In genomic region chr21:40575983-40576382, GRCh38 we compare ENCODE assay signal across 23 cellular contexts.
A peak's percentile ranks its signal among the peaks of the same experiment; 100 is the strongest.
DNase-seq lines count a peak whose midpoint lies in the region; ATAC-seq lines count a peak whose summit lies in the region.
"Had no signal": no experiment of that assay in that cellular context is flagged by ENCODE, and none has a peak within 500 bp of the region (broad histone marks: within the 10 kb centered on the region; RNA-seq: fewer than 3 reads in every experiment).

No MANE protein-coding gene starts in this region.

- H3K4me3 ChIP-seq in H7 (ENCODE audit: insufficient read depth, low read depth, low read length): peak overlapping the region; percentile 8; the same call in 1 of the 2 replicates
- H3K4me3 ChIP-seq: BLaER1 treated with 17β-estradiol and CSF1 and Interleukin-3, amounts not matched to agents 10 nM and 100 nM; HAP-1 had no signal

- no peaks in the 10 kb centered on the region for H3K36me3 ChIP-seq in H7 (replicated peaks; ENCODE audit: control insufficient read depth, insufficient read depth, low read length)
- H3K36me3 ChIP-seq: BLaER1 treated with 17β-estradiol and CSF1 and Interleukin-3, amounts not matched to agents 10 nM and 100 nM; HAP-1 had no signal

- DNase-seq in AG08395 (ENCODE audit: low spot score): peak; percentile 2
- no peak for DNase-seq in H7
- peak; percentile 42 for DNase-seq in amniotic stem cell (lab: John Stamatoyannopoulos, UW)
- peak; percentile 37 for DNase-seq in fibroblast of peridontal ligament (ENCODE audit: extremely low read depth)
- no peak for DNase-seq in sciatic nerve (ENCODE audit: low spot score)
- no peak for DNase-seq in posterior vena cava (ENCODE audit: low spot score)
- DNase-seq: AML-193; CD4-positive, alpha-beta T cell; COR-L47; DMS79; NCI-H1092; NCI-H1417 treated with DMSO at 0.1 percent for 48 hours; NCI-H187 treated with DMSO at 0.1 percent for 48 hours; NCI-H2171 treated with DMSO at 0.1 percent for 48 hours; NCI-H524 treated with DMSO at 0.1 percent for 48 hours; NCI-H774; PC-3; SK-N-SH; SW 1271 had no signal

- intact Hi-C loops in sciatic nerve (cut with DNase I): no loop called here
- intact Hi-C loops in posterior vena cava (cut with DNase I): no loop called here

- no peaks in the 10 kb centered on the region for H3K27me3 ChIP-seq in H7 (ENCODE audit: control insufficient read depth, insufficient read depth, low read length)
- H3K27me3 ChIP-seq: BLaER1 treated with 17β-estradiol and CSF1 and Interleukin-3, amounts not matched to agents 10 nM and 100 nM had no signal

- ATAC-seq in sciatic nerve: no peak
- no peak for ATAC-seq in GM21619 (IDR thresholded peaks at IDR 0.05; ENCODE audit: unreplicated experiment)
- ATAC-seq in HG02571 (IDR thresholded peaks at IDR 0.05; ENCODE audit: unreplicated experiment): no peak
- ATAC-seq: PC-3 had no signal

Comparison
In these comparisons a context has a peak if more than half of its experiments do, and no peak if none do; other contexts are left out.
1. DNase-seq: peak in AG08395 (single experiment), amniotic stem cell (single experiment) and fibroblast of peridontal ligament (single experiment); none in H7 (single experiment), sciatic nerve (single experiment) and posterior vena cava (single experiment).